ENCODE assay signal across 24 cellular contexts in the genomic region with DNA sequence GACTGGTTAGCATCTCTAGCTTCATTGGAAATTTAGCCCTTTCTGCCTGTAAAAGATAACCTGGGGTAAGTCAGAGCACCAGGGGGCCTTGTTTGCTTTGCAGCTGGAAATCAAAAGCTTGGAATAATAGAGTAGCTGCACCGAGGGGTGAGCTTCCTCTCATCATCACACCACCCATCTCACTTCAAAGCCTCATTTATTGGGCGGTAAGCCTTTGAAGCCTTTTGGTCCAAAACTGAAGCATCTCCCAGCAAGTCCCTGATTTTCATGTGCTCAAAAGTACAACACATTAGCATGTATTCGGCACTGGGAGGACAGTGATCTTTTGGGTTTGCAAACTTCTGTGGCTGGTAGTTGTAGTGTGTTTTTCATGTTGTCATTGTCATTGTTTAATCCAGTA.
DNase-seq lines count a peak whose midpoint lies in the region; ATAC-seq, FAIRE-seq and TF ChIP-seq lines count a peak whose summit lies in the region.
"Had no signal": no experiment of that assay in that cellular context is flagged by ENCODE, and none has a peak within 500 bp of the region (broad histone marks: within the 10 kb centered on the region; RNA-seq: fewer than 3 reads in every experiment).

No MANE protein-coding gene starts in this region.

- H3K4me3 ChIP-seq in HepG2 (replicated peaks in 1 of 3; ENCODE audit: insufficient read depth in 1 of 3, low read depth in 2 of 3, low read length in 3 of 3) (no peak overlapping the region), right lobe of liver (no peak overlapping the region), mammary epithelial cell (replicated peaks in 1 of 3; ENCODE audit: insufficient read depth in 1 of 3, low read depth in 2 of 3, low read length in 3 of 3) (no peak overlapping the region)
- H3K4me3 ChIP-seq: BLaER1, GM12878, GM23248 had no signal

- H3K9me3 ChIP-seq in HepG2 (ENCODE audit: low read length) (no peaks in the 10 kb centered on the region), right lobe of liver (no peaks in the 10 kb centered on the region), mammary epithelial cell (replicated peaks; ENCODE audit: insufficient read depth, low read length) (no peaks in the 10 kb centered on the region)
- H3K9me3 ChIP-seq: BLaER1, Caco-2 had no signal

- H3K27me3 ChIP-seq in HepG2 (ENCODE audit: control insufficient read depth in 1 of 2, insufficient read depth in 2 of 2, low read length in 2 of 2) (peaks cover 1 to 4% of the 10 kb centered on the region in 2 experiments; a peak in 1 of 5 replicates), right lobe of liver (no peaks in the 10 kb centered on the region), mammary epithelial cell (ENCODE audit: insufficient read depth, low read length) (no peaks in the 10 kb centered on the region)
- H3K27me3 ChIP-seq: BLaER1 had no signal

- BruUV-seq in HepG2 (replicated peaks; lab: Mats Ljungman, UMichigan) (no TSS peak), mammary epithelial cell (replicated peaks; lab: Mats Ljungman, UMichigan) (TSS peak; percentile 71)

- in situ Hi-C loops in HepG2 (cut with HindIII; ENCODE audit: extremely low pct_ligation_motif_present, low pct_unique_long_range_greater_than_20kb) (no loop called here), mammary epithelial cell (cut with MboI; ENCODE audit: low sequenced_read_pairs in 2 of 2) (no loop called here)

- TF ChIP-seq RAD21 in HepG2 (CRISPR knock-in tag; IDR thresholded peaks at IDR 0.05) = no peak

- TF ChIP-seq EP300 in HepG2 (IDR thresholded peaks at IDR 0.05; ENCODE audit: low read depth in 2 of 2, low read length in 2 of 2) (no peak), HepG2 (CRISPR knock-in tag; IDR thresholded peaks at IDR 0.05; ENCODE audit: borderline replicate concordance) (no peak)

- H3K27ac ChIP-seq in HepG2 (ENCODE audit: extremely low read length, insufficient read depth, low read length) (no peak overlapping the region), right lobe of liver (no peak overlapping the region), mammary epithelial cell (ENCODE audit: insufficient read depth, low read depth, low read length) (no peak overlapping the region)
- H3K27ac ChIP-seq: 22Rv1, BLaER1, C4-2B, GM23248 had no signal

- no peak overlapping the region for H2AFZ ChIP-seq in HepG2 (ENCODE audit: low read length)
- H2AFZ ChIP-seq in mammary epithelial cell (ENCODE audit: low read depth, low read length) = no peak overlapping the region
- H2AFZ ChIP-seq: GM23248 had no signal

- no peak for FAIRE-seq in HepG2 (lab: Jason Lieb, UNC)
- FAIRE-seq: A204.1, GM12878, GM19239, H1 had no signal

- 0 out of 2 replicates have a peak, but pooled peaks have one; percentile 4 for TF ChIP-seq CTCF in HepG2 (CRISPR knock-in tag; IDR thresholded peaks at IDR 0.05)
- no peak for TF ChIP-seq CTCF in right lobe of liver (IDR thresholded peaks at IDR 0.05)
- no peak for TF ChIP-seq CTCF in mammary epithelial cell (conservative IDR thresholded peaks at IDR 0.05 in 1 of 2, IDR thresholded peaks at IDR 0.05 in 1 of 2; ENCODE audit: extremely low read depth in 1 of 2, insufficient read depth in 1 of 2, low read depth in 1 of 2, low read length in 2 of 2)

- 5% methylated on average over 3 of the region's 3 CpGs for WGBS in HepG2 (ENCODE audit: low lambda C conversion rate)
- WGBS in right lobe of liver (ENCODE audit: insufficient coverage, low coverage, low lambda C conversion rate, missing lambda C conversion rate) = 79% methylated on average over 3 of the region's 3 CpGs
- 91% methylated on average over 3 of the region's 3 CpGs for WGBS in mammary epithelial cell (ENCODE audit: low coverage, missing lambda C conversion rate)

- H3K4me1 ChIP-seq in HepG2 (ENCODE audit: insufficient read depth, low read length) = no peaks in the 10 kb centered on the region
- H3K4me1 ChIP-seq in right lobe of liver = no peaks in the 10 kb centered on the region
- no peaks in the 10 kb centered on the region for H3K4me1 ChIP-seq in mammary epithelial cell (ENCODE audit: insufficient read depth, low read length)
- H3K4me1 ChIP-seq: BLaER1, Caco-2 had no signal

- H3K36me3 ChIP-seq in HepG2 (replicated peaks in 1 of 2; ENCODE audit: control insufficient read depth in 1 of 2, insufficient read depth in 2 of 2, low read length in 2 of 2) (no peaks in the 10 kb centered on the region), right lobe of liver (no peaks in the 10 kb centered on the region), mammary epithelial cell (ENCODE audit: insufficient read depth, low read length) (no peaks in the 10 kb centered on the region)
- H3K36me3 ChIP-seq: BLaER1 had no signal

- no peak overlapping the region for H3K4me2 ChIP-seq in HepG2 (ENCODE audit: low read depth, low read length)
- no peak overlapping the region for H3K4me2 ChIP-seq in mammary epithelial cell (ENCODE audit: insufficient read depth, low read depth, low read length)
- H3K4me2 ChIP-seq: BLaER1 had no signal

- CTCF ChIA-PET in HepG2 (lab: Yijun Ruan, JAX; ENCODE audit: low intra/inter-chr PET ratio, low total read pairs) (no interaction called here), mammary epithelial cell (lab: Charles Lee; ENCODE audit: low non-redundant PET) (no interaction called here)

- no peak for ATAC-seq in HepG2
- no peak for ATAC-seq in right lobe of liver
- ATAC-seq: CD8-positive, alpha-beta T cell; GM12878; HCT116 had no signal

- TF ChIP-seq POLR2A in HepG2 (IDR thresholded peaks at IDR 0.05; ENCODE audit: insufficient read depth in 1 of 2, low read depth in 2 of 2, low read length in 2 of 2) (no peak), right lobe of liver (IDR thresholded peaks at IDR 0.05) (no peak)

- POLR2A ChIA-PET in HepG2 (lab: Yijun Ruan, JAX) = no interaction called here

- H4K20me1 ChIP-seq in HepG2 (ENCODE audit: insufficient read depth, low read length) = no peaks in the 10 kb centered on the region
- H4K20me1 ChIP-seq in mammary epithelial cell (ENCODE audit: insufficient read depth, low read length) = no peaks in the 10 kb centered on the region
- H4K20me1 ChIP-seq: BLaER1 had no signal

- H3K79me2 ChIP-seq in HepG2 (ENCODE audit: insufficient read depth, low read length) (no peaks in the 10 kb centered on the region), mammary epithelial cell (ENCODE audit: insufficient read depth, low read length) (no peaks in the 10 kb centered on the region)

- intact Hi-C loops in HepG2 (cut with micrococcal nuclease; ENCODE audit: unreplicated experiment) (no loop called here), right lobe of liver (cut with DNase I) (no loop called here), mammary epithelial cell (cut with micrococcal nuclease) (no loop called here)

- dilution Hi-C loops in mammary epithelial cell (cut with HindIII; ENCODE audit: low sequenced_read_pairs) = no loop called here

- H3K9ac ChIP-seq in HepG2 (ENCODE audit: insufficient read depth, low read depth, low read length) (no peak overlapping the region), mammary epithelial cell (ENCODE audit: insufficient read depth, low read length) (no peak overlapping the region)
- H3K9ac ChIP-seq: BLaER1, GM23248 had no signal

- DNase-seq in NCI-H146 (lab: John Stamatoyannopoulos, UW) (peak; percentile 20), NCI-H146 treated with DMSO at 0.1 percent for 48 hours (lab: John Stamatoyannopoulos, UW; ENCODE audit: unreplicated experiment) (no peak), HepG2 (ENCODE audit: low spot score) (peak; percentile 9), right lobe of liver (no peak), mammary epithelial cell (no peak), cerebellar cortex (ENCODE audit: low spot score) (no peak), H4 (ENCODE audit: low spot score) (no peak), NCI-H748 (lab: John Stamatoyannopoulos, UW; ENCODE audit: unreplicated experiment) (no peak)
- DNase-seq: Caco-2; CD4-positive, CD25-positive, alpha-beta regulatory T cell; CD8-positive, alpha-beta T cell; DMS153; DND-41; GDM1; GM23248; H9 had no signal

TF ChIP-seq in HepG2, 621 proteins besides CTCF, POLR2A, EP300 and RAD21:
- TF ChIP-seq, protein P1, sequence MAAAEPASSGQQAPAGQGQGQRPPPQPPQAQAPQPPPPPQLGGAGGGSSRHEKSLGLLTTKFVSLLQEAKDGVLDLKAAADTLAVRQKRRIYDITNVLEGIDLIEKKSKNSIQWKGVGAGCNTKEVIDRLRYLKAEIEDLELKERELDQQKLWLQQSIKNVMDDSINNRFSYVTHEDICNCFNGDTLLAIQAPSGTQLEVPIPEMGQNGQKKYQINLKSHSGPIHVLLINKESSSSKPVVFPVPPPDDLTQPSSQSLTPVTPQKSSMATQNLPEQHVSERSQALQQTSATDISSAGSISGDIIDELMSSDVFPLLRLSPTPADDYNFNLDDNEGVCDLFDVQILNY (CRISPR knock-in tag; conservative IDR thresholded peaks at IDR 0.05) = no peak
- peak; percentile 34; the same call in 1 of the 2 replicates for TF ChIP-seq STAG1 (CRISPR knock-in tag; IDR thresholded peaks at IDR 0.05)

Comparison
In these comparisons a context has a peak if more than half of its experiments do, and no peak if none do; other contexts are left out.
1. DNase-seq: peak in NCI-H146 (single experiment) and HepG2 (single experiment); none in NCI-H146 treated with DMSO at 0.1 percent for 48 hours (single experiment), right lobe of liver (0 of 3), mammary epithelial cell (single experiment), cerebellar cortex (single experiment), H4 (single experiment) and NCI-H748 (single experiment).